In genomic region chr19:1265611-1266115, GRCh38 we compare ENCODE assay signal across 8 cellular contexts. TPM values are rescaled to one million over a fixed set of nuclear protein-coding genes. Genes with fewer than 3 reads are reported as not detected.
DNase-seq lines count a peak whose midpoint lies in the region; ATAC-seq and TF ChIP-seq lines count a peak whose summit lies in the region.

No MANE protein-coding gene starts in this region.

- TF ChIP-seq RAD21 in Ishikawa (IDR thresholded peaks at IDR 0.05; ENCODE audit: low read depth), result no peak

- H3K9me3 Mint-ChIP-seq in progenitor cell of endocrine pancreas (ENCODE audit: low read depth), result no peaks in the 10 kb centered on the region

- peaks cover 45% of the 10 kb centered on the region for H3K4me1 Mint-ChIP-seq in progenitor cell of endocrine pancreas (ENCODE audit: low read depth)

- DNase-seq in activated naive CD4-positive, alpha-beta T cell treated with Interleukin-2 at 50 U/mL for 16 hours, result peak; percentile 47
- no peak for DNase-seq in progenitor cell of endocrine pancreas (ENCODE audit: low spot score, unreplicated experiment)
- no peak for DNase-seq in SHP77 (lab: John Stamatoyannopoulos, UW)
- no peak for DNase-seq in COLO829 (ENCODE audit: low spot score)

- peak overlapping the region in 1 of 2 donors; percentile 62 for H3K4me3 ChIP-seq in gastroesophageal sphincter

- TF ChIP-seq POLR2A in gastroesophageal sphincter (IDR thresholded peaks at IDR 0.05), result no peak

- peak overlapping the region; percentile 91 for H3K27ac Mint-ChIP-seq in progenitor cell of endocrine pancreas

- TF ChIP-seq EP300 in Ishikawa (IDR thresholded peaks at IDR 0.05; ENCODE audit: borderline replicate concordance) (peak; percentile 3; the same call in 1 of the 2 replicates), gastroesophageal sphincter (IDR thresholded peaks at IDR 0.05) (no peak)

- no peaks in the 10 kb centered on the region for H3K27me3 ChIP-seq in gastroesophageal sphincter

- no peaks in the 10 kb centered on the region for H3K36me3 ChIP-seq in gastroesophageal sphincter

- H3K36me3 Mint-ChIP-seq in progenitor cell of endocrine pancreas (ENCODE audit: insufficient read depth), result peaks cover 4% of the 10 kb centered on the region

- H3K27ac ChIP-seq in C4-2B (peak overlapping the region; percentile 94), gastroesophageal sphincter (peak overlapping the region; percentile 45 to 100 (median 94))

- H3K4me1 ChIP-seq in gastroesophageal sphincter, result peaks cover 4 to 83% (median 60%) of the 10 kb centered on the region in 3 donors

- peak overlapping the region; percentile 48 for H3K4me3 Mint-ChIP-seq in progenitor cell of endocrine pancreas (ENCODE audit: low read depth)

- H3K27me3 Mint-ChIP-seq in progenitor cell of endocrine pancreas, result peaks cover 9% of the 10 kb centered on the region

- ATAC-seq in gastroesophageal sphincter (peak; percentile 5), GM19395 (IDR thresholded peaks at IDR 0.05; ENCODE audit: unreplicated experiment) (no peak)

- TF ChIP-seq CTCF in C4-2B (conservative IDR thresholded peaks at IDR 0.05) (no peak), gastroesophageal sphincter (IDR thresholded peaks at IDR 0.05) (no peak), progenitor cell of endocrine pancreas (IDR thresholded peaks at IDR 0.05; ENCODE audit: unreplicated experiment) (no peak)

- 8% methylated on average over 10 of the region's 28 CpGs; no CpG with 5 or more reads in 1 of the 2 donors for WGBS in gastroesophageal sphincter (ENCODE audit: low coverage in 1 of 2), 2 donors

- no peaks in the 10 kb centered on the region for H3K9me3 ChIP-seq in gastroesophageal sphincter

TF ChIP-seq in Ishikawa, 13 proteins besides CTCF, POLR2A, EP300 and RAD21:
- TF ChIP-seq CEBPB (IDR thresholded peaks at IDR 0.05) (no peak; the same call in 1 of the 2 replicates), CREB1 (IDR thresholded peaks at IDR 0.05; ENCODE audit: low read depth) (no peak), MAX (IDR thresholded peaks at IDR 0.05) (no peak), ZBTB7A (IDR thresholded peaks at IDR 0.05; ENCODE audit: low read depth) (no peak), TCF12 (IDR thresholded peaks at IDR 0.05; ENCODE audit: low read depth) (no peak)
TF ChIP-seq in Ishikawa: peak in this region for 0.

RNA-seq across cellular contexts. Expression of gene CIRBP, which starts 3.5 kb away (rescaled TPM):
- total RNA-seq in gastroesophageal sphincter (100 to 1,000 TPM; 350 to 708 (median 559) TPM), progenitor cell of endocrine pancreas (462 and 465 TPM in 2 replicates)

RNA-seq across cellular contexts. Expression of gene FAM174C, which starts 9.7 kb away (rescaled TPM):
- total RNA-seq in gastroesophageal sphincter (10 to 100 TPM; 14.2 to 42.2 (median 21.8) TPM), progenitor cell of endocrine pancreas (30.0 and 31.8 TPM in 2 replicates)

RNA-seq across cellular contexts. Expression of gene MIDN, which starts 17.3 kb away (rescaled TPM):
- total RNA-seq in gastroesophageal sphincter, result 10 to 100 TPM; 20.0 to 40.1 (median 24.2) TPM
- 187 and 193 TPM in 2 replicates for total RNA-seq in progenitor cell of endocrine pancreas

RNA-seq across cellular contexts. Expression of gene EFNA2, which starts 20.0 kb away (rescaled TPM):
- not detected for total RNA-seq in gastroesophageal sphincter
- 23.8 and 26.5 TPM in 2 replicates for total RNA-seq in progenitor cell of endocrine pancreas

RNA-seq across cellular contexts. Expression of gene ATP5F1D, which starts 24.1 kb away (rescaled TPM):
- 100 to 1,000 TPM in 1 of 4 donors, 10 to 100 TPM in 3; 62.3 to 116 (median 84.1) TPM for total RNA-seq in gastroesophageal sphincter
- total RNA-seq in progenitor cell of endocrine pancreas, result 107 and 117 TPM in 2 replicates
